Comparison of ENCODE assay signal across 17 cellular contexts in the genomic region with DNA sequence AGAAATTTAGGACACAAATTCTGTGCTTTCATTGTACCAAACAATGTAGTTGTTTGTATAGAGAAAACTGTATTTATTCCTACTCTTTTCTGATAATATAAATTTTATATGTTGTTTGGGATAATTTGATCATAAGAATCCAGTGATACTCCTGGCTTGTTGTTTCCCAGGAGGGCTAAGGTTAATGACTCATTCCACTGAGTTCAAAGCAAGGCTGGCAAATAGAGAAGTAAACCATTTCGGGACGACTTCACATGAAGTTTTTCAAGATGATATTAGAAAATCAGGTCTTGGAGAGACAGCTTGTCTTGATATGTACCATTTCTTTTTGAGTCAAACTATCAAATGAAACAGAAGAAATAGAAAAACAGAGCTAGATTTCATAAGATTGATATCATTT.
"Had no signal": no experiment of that assay in that cellular context is flagged by ENCODE, and none has a peak within 500 bp of the region (broad histone marks: within the 10 kb centered on the region; RNA-seq: fewer than 3 reads in every experiment).

No MANE protein-coding gene starts in this region.

- ATAC-seq: activated CD4-positive, alpha-beta T cell treated with anti-CD3 and anti-CD28 coated beads for 36 hours; activated T-helper 17 cell treated with anti-CD3 and anti-CD28 coated beads, Interleukin-2, amount 50 U/mL, for 72 hours; gastroesophageal sphincter; naive thymus-derived CD8-positive, alpha-beta T cell; stimulated activated memory B cell treated with anti-CD40 and anti-IgM and Interleukin-4, amounts not matched to agents 10 μg/mL and 1 μg/mL and 100 μg/mL, for 72 hours had no signal

- DNase-seq: activated CD4-positive, alpha-beta memory T cell treated with anti-CD3 and anti-CD28 coated beads for 36 hours; activated CD4-positive, alpha-beta T cell treated with anti-CD3 and anti-CD28 coated beads for 36 hours; activated naive CD4-positive, alpha-beta T cell treated with Interleukin-2 at 50 U/mL for 16 hours; activated naive CD8-positive, alpha-beta T cell treated with anti-CD3 and anti-CD28 coated beads, Interleukin-2, amount 10 ng/mL, durations not matched to agents 7 days and 5 days; activated T-cell treated with anti-CD3 and anti-CD28 coated beads for 4 hours; heart left ventricle; kidney glomerular epithelial cell; naive thymus-derived CD8-positive, alpha-beta T cell; sigmoid colon; spleen; stimulated activated CD4-positive, alpha-beta T cell treated with anti-CD3 and anti-CD28 coated beads, Interleukin-4, amount 100 ng/mL, for 4 hours had no signal

- H3K79me2 ChIP-seq: parathyroid adenoma had no signal

- H3K9ac ChIP-seq: parathyroid adenoma had no signal

- H3K9me3 ChIP-seq: neutrophil, sigmoid colon, thoracic aorta had no signal

- H3K4me3 ChIP-seq: gastroesophageal sphincter, heart left ventricle, sigmoid colon, spleen, thoracic aorta had no signal

- H3K36me3 ChIP-seq: gastroesophageal sphincter, heart left ventricle, neutrophil, sigmoid colon, spleen, thoracic aorta had no signal

- H2AFZ ChIP-seq: parathyroid adenoma had no signal

- H3K27me3 ChIP-seq: gastroesophageal sphincter, heart left ventricle, neutrophil, sigmoid colon, spleen had no signal

- H3K4me1 ChIP-seq: gastroesophageal sphincter, parathyroid adenoma, sigmoid colon had no signal

- H3K27ac ChIP-seq: heart left ventricle, neutrophil, parathyroid adenoma, sigmoid colon, spleen, thoracic aorta had no signal
